ENCODE assay signal across 11 cellular contexts in genomic region chr11:110724358-110724757, GRCh38. TPM values are rescaled to one million over a fixed set of nuclear protein-coding genes. Genes with fewer than 3 reads are reported as not detected.
"Had no signal": no experiment of that assay in that cellular context is flagged by ENCODE, and none has a peak within 500 bp of the region (broad histone marks: within the 10 kb centered on the region; RNA-seq: fewer than 3 reads in every experiment).

No MANE protein-coding gene starts in this region.

- H2AFZ ChIP-seq: GM23248, GM23338 had no signal

- H3K4me2 ChIP-seq: GM23338 had no signal

- H3K36me3 ChIP-seq: HAP-1 had no signal

- H3K27ac ChIP-seq: GM23248 had no signal

- ATAC-seq: GM23338, HCT116 had no signal

- FAIRE-seq: H1, H54 had no signal

- DNase-seq: GM23248, GOT3, H7, H9, HCEC 1CT, HFFc6 had no signal

- H3K4me1 ChIP-seq: HAP-1 had no signal

- H3K9me3 ChIP-seq: HAP-1 had no signal

- H3K9ac ChIP-seq: GM23248 had no signal

- H3K4me3 ChIP-seq: GM23248, GM23338, HAP-1 had no signal

RNA-seq across cellular contexts. Expression of gene ARHGAP20, which starts 12.1 kb away (rescaled TPM):
- polyA plus RNA-seq: GM23338 had no signal
